In genomic region chr22:31488988-31489617, GRCh38 we compare ENCODE assay signal across 8 cellular contexts. TPM values are rescaled to one million over a fixed set of nuclear protein-coding genes. Genes with fewer than 3 reads are reported as not detected.
DNase-seq lines count a peak whose midpoint lies in the region; ATAC-seq and TF ChIP-seq lines count a peak whose summit lies in the region.

No MANE protein-coding gene starts in this region.

- H3K27ac ChIP-seq in KOPT-K1 (ENCODE audit: low read depth, low read length, poor library complexity, severe bottlenecking) (peak overlapping the region; percentile 80), tibial nerve (peak overlapping the region in 3 of 4 donors; percentile 93 to 98 (median 97))

- H3K36me3 ChIP-seq in KOPT-K1 (ENCODE audit: insufficient read depth, low read length) (peaks cover 38% of the 10 kb centered on the region), tibial nerve (peaks cover 0 to 28% (median 0%) of the 10 kb centered on the region in 3 donors)

- no peaks in the 10 kb centered on the region for H3K27me3 Mint-ChIP-seq in activated CD8-positive, alpha-beta memory T cell treated with anti-CD3 and anti-CD28 coated beads, Interleukin-2, amount 10 ng/mL, durations not matched to agents 7 days and 5 days

- no peak for TF ChIP-seq POLR2A in tibial nerve (IDR thresholded peaks at IDR 0.05)

- H3K4me1 ChIP-seq in tibial nerve, result peaks cover 0 to 46% (median 14%) of the 10 kb centered on the region in 4 donors

- WGBS in tibial nerve, 2 donors, result 0 to 5% methylated on average over 22 to 25 of the region's 61 CpGs

- TF ChIP-seq EP300 in tibial nerve (IDR thresholded peaks at IDR 0.05), result no peak

- peaks cover 48% of the 10 kb centered on the region for H3K4me1 Mint-ChIP-seq in activated CD8-positive, alpha-beta memory T cell treated with anti-CD3 and anti-CD28 coated beads, Interleukin-2, amount 10 ng/mL, durations not matched to agents 7 days and 5 days

- peaks cover 27% of the 10 kb centered on the region for H3K36me3 Mint-ChIP-seq in activated CD8-positive, alpha-beta memory T cell treated with anti-CD3 and anti-CD28 coated beads, Interleukin-2, amount 10 ng/mL, durations not matched to agents 7 days and 5 days

- H3K4me3 Mint-ChIP-seq in activated CD8-positive, alpha-beta memory T cell treated with anti-CD3 and anti-CD28 coated beads, Interleukin-2, amount 10 ng/mL, durations not matched to agents 7 days and 5 days, result peak overlapping the region; percentile 92

- peak overlapping the region; percentile 68 to 90 (median 82) for H3K4me3 ChIP-seq in tibial nerve

- no peaks in the 10 kb centered on the region for H3K9me3 ChIP-seq in KOPT-K1 (ENCODE audit: insufficient read depth, low read length, poor library complexity, severe bottlenecking)
- H3K9me3 ChIP-seq in tibial nerve, result no peaks in the 10 kb centered on the region

- peak overlapping the region; percentile 71 for H3K27ac Mint-ChIP-seq in activated CD8-positive, alpha-beta memory T cell treated with anti-CD3 and anti-CD28 coated beads, Interleukin-2, amount 10 ng/mL, durations not matched to agents 7 days and 5 days

- no peak for TF ChIP-seq CTCF in tibial nerve (IDR thresholded peaks at IDR 0.05)

- peak; percentile 56 for DNase-seq in COLO668 (lab: John Stamatoyannopoulos, UW; ENCODE audit: unreplicated experiment)
- peak; percentile 50 for DNase-seq in activated CD8-positive, alpha-beta memory T cell treated with anti-CD3 and anti-CD28 coated beads, Interleukin-2, amount 10 ng/mL, durations not matched to agents 7 days and 5 days
- DNase-seq in myocyte (ENCODE audit: low read depth), result peak; percentile 66
- DNase-seq in tibial nerve (ENCODE audit: low spot score in 2 of 2), result no peak

- ATAC-seq in GM21381 (IDR thresholded peaks at IDR 0.05; ENCODE audit: unreplicated experiment) (peak; percentile 7), esophagus mucosa (peak; percentile 43), HG03469 (IDR thresholded peaks at IDR 0.05; ENCODE audit: unreplicated experiment) (no peak)
- peak; percentile 41 for ATAC-seq in activated CD8-positive, alpha-beta memory T cell treated with anti-CD3 and anti-CD28 coated beads, Interleukin-2, amount 10 ng/mL, durations not matched to agents 7 days and 5 days

- CTCF ChIA-PET in activated CD8-positive, alpha-beta memory T cell treated with anti-CD3 and anti-CD28 coated beads, Interleukin-2, amount 10 ng/mL, durations not matched to agents 7 days and 5 days (lab: Charles Lee), result interaction anchor here (1.4 to 1.6 kb wide), 2 partner anchors 10 to 38 kb away, joined by 3 to 7 read pairs; no protein-coding TSS in a partner anchor

- no peaks in the 10 kb centered on the region for H3K27me3 ChIP-seq in tibial nerve

- H3K9me3 Mint-ChIP-seq in activated CD8-positive, alpha-beta memory T cell treated with anti-CD3 and anti-CD28 coated beads, Interleukin-2, amount 10 ng/mL, durations not matched to agents 7 days and 5 days (ENCODE audit: low read depth), result no peaks in the 10 kb centered on the region

RNA-seq across cellular contexts. Expression of gene EIF4ENIF1, which starts 0.5 kb away (rescaled TPM):
- total RNA-seq in activated CD8-positive, alpha-beta memory T cell treated with anti-CD3 and anti-CD28 coated beads, Interleukin-2, amount 10 ng/mL, durations not matched to agents 7 days and 5 days, result 10 to 100 TPM; 39.1 to 50.4 TPM
- total RNA-seq in esophagus mucosa (19.0 TPM), myocyte (12.6 and 13.8 TPM in 2 replicates), tibial nerve (10 to 100 TPM; 14.4 to 31.8 (median 17.5) TPM)
- 19.9 TPM for polyA plus RNA-seq in myocyte (2012)

RNA-seq across cellular contexts. Expression of gene SFI1, which starts 7.2 kb away (rescaled TPM):
- total RNA-seq in activated CD8-positive, alpha-beta memory T cell treated with anti-CD3 and anti-CD28 coated beads, Interleukin-2, amount 10 ng/mL, durations not matched to agents 7 days and 5 days, result 100 to 1,000 TPM; 150 to 192 TPM
- total RNA-seq in esophagus mucosa, result 12.5 TPM
- 3.9 and 4.0 TPM in 2 replicates for total RNA-seq in myocyte
- polyA plus RNA-seq in myocyte (2012), result 11.7 TPM
- total RNA-seq in tibial nerve, result 10 to 100 TPM; 30.4 to 66.9 (median 49.5) TPM

Comparison
In these comparisons a context has a peak if more than half of its experiments do, and no peak if none do; other contexts are left out.
1. DNase-seq: peak in COLO668 (single experiment), activated CD8-positive, alpha-beta memory T cell treated with anti-CD3 and anti-CD28 coated beads, Interleukin-2, amount 10 ng/mL, durations not matched to agents 7 days and 5 days (single experiment) and myocyte (single experiment); none in tibial nerve (0 of 2).